1 cellular context compared by ENCODE assay signal in genomic region chr4:1414831-1415680, GRCh38.
TF ChIP-seq lines count a peak whose summit lies in the region.

No MANE protein-coding gene starts in this region.

TF ChIP-seq in SK-N-SH treated with all-trans-retinoic acid at 6 μM for 48 hours, 23 proteins besides CTCF, POLR2A, EP300 and RAD21 (continued from another document):
- no peak for TF ChIP-seq TSHZ2 (CRISPR knock-in tag; IDR thresholded peaks at IDR 0.05)
- TF ChIP-seq POU6F1 (CRISPR knock-in tag; IDR thresholded peaks at IDR 0.05; ENCODE audit: borderline replicate concordance, low read depth), result no peak
- TF ChIP-seq TCF4 (CRISPR knock-in tag; IDR thresholded peaks at IDR 0.05; ENCODE audit: borderline replicate concordance), result no peak
- no peak for TF ChIP-seq ZFP30 (CRISPR knock-in tag; IDR thresholded peaks at IDR 0.05)
- TF ChIP-seq GLIS3 (CRISPR knock-in tag; IDR thresholded peaks at IDR 0.05), result no peak
- no peak for TF ChIP-seq PPARA (CRISPR knock-in tag; IDR thresholded peaks at IDR 0.05; ENCODE audit: borderline replicate concordance)
- no peak for TF ChIP-seq CSRNP3 (CRISPR knock-in tag; IDR thresholded peaks at IDR 0.05)
- no peak for TF ChIP-seq CSDC2 (CRISPR knock-in tag; IDR thresholded peaks at IDR 0.05)
- no peak for TF ChIP-seq OSR1 (CRISPR knock-in tag; IDR thresholded peaks at IDR 0.05)
TF ChIP-seq in SK-N-SH treated with all-trans-retinoic acid at 6 μM for 48 hours: peak in this region for 0.
